Comparison of ENCODE assay signal across 18 cellular contexts in the genomic region with DNA sequence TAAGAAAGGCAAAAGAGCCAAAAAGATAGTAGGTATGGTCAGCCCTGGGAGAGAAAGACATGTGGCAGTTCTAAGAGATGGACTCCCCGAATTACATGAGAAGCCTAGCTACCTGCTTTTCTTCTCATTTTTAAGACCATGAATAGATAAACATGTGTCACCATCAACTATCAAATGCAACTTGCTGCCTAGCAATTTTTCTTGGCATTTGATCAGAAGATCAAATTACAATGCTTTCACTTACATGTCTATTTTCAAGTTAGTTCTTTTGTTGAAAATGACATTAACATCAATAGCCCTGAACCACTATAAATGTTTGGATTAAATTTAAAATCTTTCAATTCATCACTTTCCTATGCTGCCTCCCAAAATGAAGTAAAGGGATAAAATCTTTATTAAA.
DNase-seq lines count a peak whose midpoint lies in the region; ATAC-seq and TF ChIP-seq lines count a peak whose summit lies in the region.
"Had no signal": no experiment of that assay in that cellular context is flagged by ENCODE, and none has a peak within 500 bp of the region (broad histone marks: within the 10 kb centered on the region; RNA-seq: fewer than 3 reads in every experiment).

No MANE protein-coding gene starts in this region.

- ATAC-seq in HG03196 (IDR thresholded peaks at IDR 0.05; ENCODE audit: unreplicated experiment), result no peak

- TF ChIP-seq CTCF in progenitor cell of endocrine pancreas (IDR thresholded peaks at IDR 0.05; ENCODE audit: unreplicated experiment), result no peak

- no peak overlapping the region for H3K4me3 ChIP-seq in adipocyte (ENCODE audit: low read length)
- H3K4me3 ChIP-seq: HAP-1 had no signal

- H3K9ac ChIP-seq in adipocyte (ENCODE audit: low read length), result no peak overlapping the region

- no peaks in the 10 kb centered on the region for H3K36me3 ChIP-seq in adipocyte (ENCODE audit: control insufficient read depth, insufficient read depth, low read length, severe bottlenecking)
- H3K36me3 ChIP-seq: HAP-1 had no signal

- H3K4me1 Mint-ChIP-seq in progenitor cell of endocrine pancreas (ENCODE audit: low read depth), result no peaks in the 10 kb centered on the region
- H3K4me1 Mint-ChIP-seq: CD14-positive monocyte had no signal

- DNase-seq in HCEC 1CT (peak; percentile 9), M059J (ENCODE audit: low read depth) (peak; percentile 52), adipocyte (ENCODE audit: low read depth) (peak; percentile 33), iris pigment epithelial cell (ENCODE audit: low read depth) (peak; percentile 20), activated T-cell treated with anti-CD3 and anti-CD28 coated beads for 4 hours (no peak), progenitor cell of endocrine pancreas (ENCODE audit: low spot score, unreplicated experiment) (no peak)
- DNase-seq: AML-193; Caco-2; DMS53; NCI-H1048; NCI-H146; NCI-H345; NK-92 treated with Interleukin-12 subunit alpha and Interleukin-12 subunit beta, amount 100 ng/mL, for 24 hours; RPMI8226; SIG-M5 had no signal

- H3K27me3 ChIP-seq in adipocyte (replicated peaks; ENCODE audit: control insufficient read depth, insufficient read depth, low read length), result no peaks in the 10 kb centered on the region

- no peaks in the 10 kb centered on the region for H3K36me3 Mint-ChIP-seq in progenitor cell of endocrine pancreas (ENCODE audit: insufficient read depth)
- H3K36me3 Mint-ChIP-seq: CD14-positive monocyte had no signal

- no peak overlapping the region for H3K4me3 Mint-ChIP-seq in progenitor cell of endocrine pancreas (ENCODE audit: low read depth)
- H3K4me3 Mint-ChIP-seq: CD14-positive monocyte had no signal

- H3K9me3 ChIP-seq in adipocyte (ENCODE audit: control insufficient read depth, low read length), result no peaks in the 10 kb centered on the region
- H3K9me3 ChIP-seq: Caco-2, HAP-1 had no signal

- no peaks in the 10 kb centered on the region for H3K9me3 Mint-ChIP-seq in progenitor cell of endocrine pancreas (ENCODE audit: low read depth)

- no peak overlapping the region for H3K27ac Mint-ChIP-seq in progenitor cell of endocrine pancreas
- H3K27ac Mint-ChIP-seq: CD14-positive monocyte had no signal

- no peaks in the 10 kb centered on the region for H3K27me3 Mint-ChIP-seq in progenitor cell of endocrine pancreas

- no peaks in the 10 kb centered on the region for H3K4me1 ChIP-seq in adipocyte (ENCODE audit: control insufficient read depth, insufficient read depth, low read length)
- H3K4me1 ChIP-seq: HAP-1 had no signal

Comparison
In these comparisons a context has a peak if more than half of its experiments do, and no peak if none do; other contexts are left out.
1. DNase-seq: peak in HCEC 1CT (single experiment), M059J (single experiment), adipocyte (single experiment) and iris pigment epithelial cell (single experiment); none in activated T-cell treated with anti-CD3 and anti-CD28 coated beads for 4 hours (single experiment) and progenitor cell of endocrine pancreas (single experiment).